ENCODE assay signal across 18 cellular contexts in the genomic region with DNA sequence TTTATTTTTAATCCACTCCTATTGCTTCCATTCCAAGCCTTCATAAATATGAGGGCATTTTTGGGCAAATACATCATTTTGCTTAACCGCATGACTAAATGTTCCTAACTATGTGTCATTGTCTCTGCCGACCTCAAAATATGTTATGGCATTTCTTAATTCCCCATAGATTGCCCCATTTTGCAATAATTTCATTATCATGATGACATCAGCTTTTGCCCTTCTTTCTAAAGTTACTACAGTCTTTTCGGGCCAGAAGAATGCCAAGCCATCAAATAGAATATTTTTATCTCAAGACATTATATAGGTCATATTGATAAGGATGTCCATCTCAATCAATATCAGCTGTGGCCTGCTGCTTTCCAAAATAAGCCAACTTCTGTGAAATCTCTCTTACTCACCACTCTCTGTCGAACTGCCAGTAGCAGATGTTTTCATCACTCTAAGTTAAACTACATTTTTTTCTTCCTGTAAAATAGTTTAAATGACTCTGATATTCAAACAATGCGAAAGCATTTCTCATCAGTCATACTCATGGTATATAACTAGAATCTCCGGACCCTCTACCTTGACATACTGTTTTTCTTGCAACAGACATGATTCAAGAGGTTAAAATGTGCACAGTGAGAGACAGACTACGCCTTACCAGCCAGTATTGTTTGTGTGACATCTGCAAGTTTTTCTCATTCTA.
DNase-seq lines count a peak whose midpoint lies in the region; ATAC-seq, FAIRE-seq and TF ChIP-seq lines count a peak whose summit lies in the region.
"Had no signal": no experiment of that assay in that cellular context is flagged by ENCODE, and none has a peak within 500 bp of the region (broad histone marks: within the 10 kb centered on the region; RNA-seq: fewer than 3 reads in every experiment).

No MANE protein-coding gene starts in this region.

- H3K27ac Mint-ChIP-seq in type B pancreatic cell = peak overlapping the region; percentile 52
- H3K27ac Mint-ChIP-seq: activated naive CD8-positive, alpha-beta T cell treated with anti-CD3 and anti-CD28 coated beads, Interleukin-2, amount 10 ng/mL, durations not matched to agents 7 days and 5 days; memory B cell had no signal

- ATAC-seq in Right ventricle myocardium inferior (peak; percentile 31), GM18517 (IDR thresholded peaks at IDR 0.05; ENCODE audit: unreplicated experiment) (no peak)
- ATAC-seq: esophagus mucosa had no signal

- TF ChIP-seq CTCF in type B pancreatic cell (conservative IDR thresholded peaks at IDR 0.05) = no peak

- H3K4me3 ChIP-seq in H7 (ENCODE audit: insufficient read depth, low read depth, low read length) = no peak overlapping the region

- H3K4me1 Mint-ChIP-seq in type B pancreatic cell (ENCODE audit: unreplicated experiment) = no peaks in the 10 kb centered on the region
- H3K4me1 Mint-ChIP-seq: activated naive CD8-positive, alpha-beta T cell treated with anti-CD3 and anti-CD28 coated beads, Interleukin-2, amount 10 ng/mL, durations not matched to agents 7 days and 5 days; memory B cell had no signal

- intact Hi-C loops in Right ventricle myocardium inferior (cut with DNase I) (no loop called here), cardiac septum (cut with DNase I) (no loop called here)

- peaks cover 13% of the 10 kb centered on the region for H3K9me3 Mint-ChIP-seq in type B pancreatic cell

- no peaks in the 10 kb centered on the region for H3K27me3 ChIP-seq in H7 (ENCODE audit: control insufficient read depth, insufficient read depth, low read length)

- no peak for DNase-seq in Right ventricle myocardium inferior (ENCODE audit: missing footprints)
- DNase-seq in cardiac septum (ENCODE audit: low spot score) = no peak
- peak; percentile 13 for DNase-seq in RCC 7860 (ENCODE audit: low spot score)
- DNase-seq in fibroblast of peridontal ligament (ENCODE audit: extremely low read depth) = peak; percentile 51
- DNase-seq in type B pancreatic cell (ENCODE audit: extremely low spot score, unreplicated experiment) = no peak
- no peak for DNase-seq in H7
- DNase-seq in NCI-H510A (lab: John Stamatoyannopoulos, UW) = no peak
- DNase-seq: activated CD8-positive, alpha-beta memory T cell treated with anti-CD3 and anti-CD28 coated beads, Interleukin-2, amount 50 U/mL, for 48 hours; activated naive CD8-positive, alpha-beta T cell treated with anti-CD3 and anti-CD28 coated beads, Interleukin-2, amount 10 ng/mL, durations not matched to agents 7 days and 5 days; Calu3; cortex of kidney; NCI-H1105; NCI-H345; stimulated activated CD4-positive, alpha-beta T cell treated with anti-CD3 and anti-CD28 coated beads, Interleukin-12 subunit alpha, Interleukin-12 subunit beta, amount 100 ng/mL, for 4 hours had no signal

- H3K36me3 Mint-ChIP-seq in type B pancreatic cell = peaks cover 4% of the 10 kb centered on the region
- H3K36me3 Mint-ChIP-seq: activated naive CD8-positive, alpha-beta T cell treated with anti-CD3 and anti-CD28 coated beads, Interleukin-2, amount 10 ng/mL, durations not matched to agents 7 days and 5 days; memory B cell had no signal

- no peaks in the 10 kb centered on the region for H3K36me3 ChIP-seq in H7 (replicated peaks; ENCODE audit: control insufficient read depth, insufficient read depth, low read length)

- FAIRE-seq in RCC 7860 (lab: Jason Lieb, UNC) = no peak
- FAIRE-seq: A204.1 had no signal

- peak overlapping the region; percentile 32 for H3K4me3 Mint-ChIP-seq in type B pancreatic cell
- H3K4me3 Mint-ChIP-seq: activated naive CD8-positive, alpha-beta T cell treated with anti-CD3 and anti-CD28 coated beads, Interleukin-2, amount 10 ng/mL, durations not matched to agents 7 days and 5 days; memory B cell had no signal

- no peaks in the 10 kb centered on the region for H3K27me3 Mint-ChIP-seq in type B pancreatic cell
- H3K27me3 Mint-ChIP-seq: activated naive CD8-positive, alpha-beta T cell treated with anti-CD3 and anti-CD28 coated beads, Interleukin-2, amount 10 ng/mL, durations not matched to agents 7 days and 5 days; memory B cell had no signal

Comparison
In these comparisons a context has a peak if more than half of its experiments do, and no peak if none do; other contexts are left out.
1. DNase-seq: peak in RCC 7860 (single experiment) and fibroblast of peridontal ligament (single experiment); none in Right ventricle myocardium inferior (single experiment), cardiac septum (single experiment), type B pancreatic cell (single experiment), H7 (single experiment) and NCI-H510A (single experiment).